Comparison of ENCODE assay signal across 21 cellular contexts in genomic region chr10:46257099-46257498, GRCh38. TPM values are rescaled to one million over a fixed set of nuclear protein-coding genes. Genes with fewer than 3 reads are reported as not detected.
"Had no signal": no experiment of that assay in that cellular context is flagged by ENCODE, and none has a peak within 500 bp of the region (broad histone marks: within the 10 kb centered on the region; RNA-seq: fewer than 3 reads in every experiment).

No MANE protein-coding gene starts in this region.

- H3K27ac ChIP-seq: right lobe of liver, testis, uterus had no signal

- H3K27me3 ChIP-seq: right lobe of liver, testis, uterus had no signal

- H3K36me3 ChIP-seq: right lobe of liver, uterus had no signal

- H3K4me3 ChIP-seq: right lobe of liver, testis, uterus had no signal

- DNase-seq: activated CD4-positive, alpha-beta memory T cell treated with anti-CD3 and anti-CD28 coated beads for 36 hours; activated CD4-positive, alpha-beta T cell treated with anti-CD3 and anti-CD28 coated beads, Interleukin-2, amount 10 ng/mL, durations not matched to agents 24 days and 14 days; activated naive CD8-positive, alpha-beta T cell treated with anti-CD3 and anti-CD28 coated beads, Interleukin-2, amount 10 ng/mL, durations not matched to agents 7 days and 5 days; activated T-cell treated with anti-CD3 and anti-CD28 coated beads, Interleukin-2, amount 50 U/mL, for 48 hours; central memory CD4-positive, alpha-beta T cell; foreskin fibroblast; hippocampal formation; left cardiac atrium; left ventricle myocardium superior; right lobe of liver; stimulated activated CD4-positive, alpha-beta T cell treated with anti-CD3 and anti-CD28 coated beads, Interleukin-2, amount 100 ng/mL, for 48 hours; stimulated activated naive CD4-positive, alpha-beta T cell treated with Interleukin-2 at 50 U/mL for 16 hours; testis; uterus had no signal

- H3K4me1 ChIP-seq: uterus had no signal

- H3K9me3 ChIP-seq: right lobe of liver, testis, uterus had no signal

RNA-seq across cellular contexts. Expression of gene ANTXRL, which starts 29.7 kb away (rescaled TPM):
- total RNA-seq: activated CD4-positive, alpha-beta memory T cell treated with anti-CD3 and anti-CD28 coated beads for 36 hours; activated CD4-positive, alpha-beta T cell treated with anti-CD3 and anti-CD28 coated beads, Interleukin-2, amount 10 ng/mL, durations not matched to agents 24 days and 14 days; activated naive CD8-positive, alpha-beta T cell treated with anti-CD3 and anti-CD28 coated beads, Interleukin-2, amount 10 ng/mL, durations not matched to agents 7 days and 5 days; activated T-helper 2 cell treated with anti-CD3 and anti-CD28 coated beads, Interferon-gamma antibody, Interleukin-2, Interleukin-4, amounts not matched to agents 10 μg/mL and 5 μg/mL and 100 μg/mL, durations not matched to agents 14 hours and 24 hours and 36 hours; endothelial cell of umbilical vein; left cardiac atrium; left ventricle myocardium superior; lung microvascular endothelial cell; mucosa of gallbladder; right lobe of liver; skeletal muscle tissue had no signal
- polyA plus RNA-seq: endothelial cell of umbilical vein, keratinocyte, neural cell had no signal
